In the genomic region with DNA sequence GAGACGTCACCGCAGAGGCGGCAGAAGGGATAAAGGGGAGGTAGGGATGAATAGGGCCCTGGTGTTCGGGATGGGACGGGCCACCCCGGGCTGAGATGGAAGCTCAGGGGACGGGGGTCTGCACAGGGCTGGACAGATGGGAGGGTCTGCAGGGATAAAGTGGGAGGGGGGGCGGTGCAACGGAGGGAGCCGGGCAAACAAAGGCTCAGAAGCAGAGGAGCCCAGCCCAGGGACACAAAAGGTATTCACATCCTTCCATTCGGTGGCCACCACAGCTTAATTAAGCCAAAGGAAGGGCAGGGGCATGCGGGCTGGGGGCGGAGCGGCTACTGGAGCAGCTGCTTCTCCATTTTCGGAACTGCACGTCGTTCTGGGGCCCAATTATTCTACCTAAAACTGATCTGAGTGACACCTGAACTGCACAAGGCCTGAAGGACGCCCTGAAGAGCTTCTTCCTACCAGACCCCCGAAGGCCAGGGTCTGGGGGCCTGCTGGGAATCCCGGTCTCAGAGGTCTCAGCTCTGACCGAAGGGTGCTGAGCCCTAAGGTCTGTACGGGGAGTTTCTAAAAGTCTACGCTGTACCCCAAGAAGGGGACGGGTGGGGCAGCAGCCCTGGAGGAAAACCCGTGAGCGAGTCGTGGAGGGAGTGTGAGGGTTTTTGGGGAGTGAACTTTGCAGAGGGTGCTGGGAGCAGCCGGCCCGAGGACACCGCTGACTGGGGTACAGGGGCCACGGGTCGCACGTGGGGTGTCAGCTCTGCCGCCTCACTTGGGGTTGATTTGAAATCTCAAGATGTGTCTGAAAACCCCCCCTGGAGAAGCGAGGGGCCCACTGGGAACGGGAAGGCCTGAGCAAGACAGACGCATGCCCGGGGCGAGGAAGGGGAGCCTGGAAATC, we compare ENCODE assay signal across 15 cellular contexts.
"Had no signal": no experiment of that assay in that cellular context is flagged by ENCODE, and none has a peak within 500 bp of the region (broad histone marks: within the 10 kb centered on the region; RNA-seq: fewer than 3 reads in every experiment).

No MANE protein-coding gene starts in this region.

- H3K36me3 ChIP-seq: prostate gland, right lobe of liver had no signal

- H3K9me3 Mint-ChIP-seq: activated B cell treated with CpG ODN at 0.5 μM for 24 hours; activated CD4-positive, alpha-beta T cell treated with anti-CD3 and anti-CD28 coated beads, Interleukin-2, amount 10 ng/mL, durations not matched to agents 7 days and 5 days; mesothelial cell of epicardium; stimulated activated naive CD8-positive, alpha-beta T cell treated with anti-CD3 and anti-CD28 coated beads, Interleukin-15, Interleukin-2, amounts not matched to agents 100 ng/mL and 50 ng/mL, for 24 hours had no signal

- DNase-seq: activated B cell treated with CpG ODN at 0.5 μM for 24 hours; activated CD4-positive, alpha-beta T cell treated with anti-CD3 and anti-CD28 coated beads, Interleukin-2, amount 10 ng/mL, durations not matched to agents 7 days and 5 days; activated gamma-delta T cell; activated T-cell treated with anti-CD3 and anti-CD28 coated beads, Interleukin-2, amount 50 U/mL, for 1 hour; foreskin melanocyte; occipital lobe; stimulated activated CD4-positive, alpha-beta T cell treated with anti-CD3 and anti-CD28 coated beads, Interleukin-4, amount 100 ng/mL, for 1 hour; testis had no signal

- H3K27me3 ChIP-seq: right lobe of liver, testis had no signal

- H3K4me1 ChIP-seq: prostate gland, right lobe of liver, testis had no signal

- H3K4me3 Mint-ChIP-seq: activated B cell treated with CpG ODN at 0.5 μM for 24 hours; activated CD4-positive, alpha-beta T cell treated with anti-CD3 and anti-CD28 coated beads, Interleukin-2, amount 10 ng/mL, durations not matched to agents 7 days and 5 days; activated naive CD8-positive, alpha-beta T cell; mesothelial cell of epicardium; stimulated activated naive CD8-positive, alpha-beta T cell treated with anti-CD3 and anti-CD28 coated beads, Interleukin-15, Interleukin-2, amounts not matched to agents 100 ng/mL and 50 ng/mL, for 24 hours had no signal

- H3K9me3 ChIP-seq: prostate gland, right lobe of liver, testis had no signal

- H3K4me3 ChIP-seq: prostate gland, right lobe of liver, testis had no signal

- ATAC-seq: right lobe of liver had no signal

- FAIRE-seq: keratinocyte, urothelium cell line had no signal

- H3K27ac Mint-ChIP-seq: activated B cell treated with CpG ODN at 0.5 μM for 24 hours; activated CD4-positive, alpha-beta T cell treated with anti-CD3 and anti-CD28 coated beads, Interleukin-2, amount 10 ng/mL, durations not matched to agents 7 days and 5 days; activated naive CD8-positive, alpha-beta T cell; mesothelial cell of epicardium; stimulated activated naive CD8-positive, alpha-beta T cell treated with anti-CD3 and anti-CD28 coated beads, Interleukin-15, Interleukin-2, amounts not matched to agents 100 ng/mL and 50 ng/mL, for 24 hours had no signal

- H3K27ac ChIP-seq: prostate gland, right lobe of liver, testis had no signal

- H3K36me3 Mint-ChIP-seq: activated naive CD8-positive, alpha-beta T cell; mesothelial cell of epicardium had no signal
